In genomic region chr6:27472182-27472616, GRCh38 we compare ENCODE assay signal across 8 cellular contexts. TPM values are rescaled to one million over a fixed set of nuclear protein-coding genes. Genes with fewer than 3 reads are reported as not detected.
A peak's percentile ranks its signal among the peaks of the same experiment; 100 is the strongest.
DNase-seq lines count a peak whose midpoint lies in the region; ATAC-seq and TF ChIP-seq lines count a peak whose summit lies in the region.

No MANE protein-coding gene starts in this region.

- peak in 6 of 7 experiments; percentile 32 to 92 (median 68) for DNase-seq in CD8-positive, alpha-beta T cell
- DNase-seq in NT2/D1 (ENCODE audit: low read depth, low spot score) = no peak
- DNase-seq in activated T-cell treated with anti-CD3 and anti-CD28 coated beads, Interleukin-2, amount 50 U/mL, for 24 hours = no peak
- peak; percentile 86 for DNase-seq in fibroblast of mammary gland (ENCODE audit: low read depth)
- DNase-seq in nephron progenitor cell = peak; percentile 51
- peak; percentile 47 for DNase-seq in stromal cell of bone marrow (ENCODE audit: low read depth)

- H3K4me1 ChIP-seq in CD8-positive, alpha-beta T cell (ENCODE audit: insufficient read depth, low read length) = peaks cover 19% of the 10 kb centered on the region
- no peaks in the 10 kb centered on the region for H3K4me1 ChIP-seq in NT2/D1 (ENCODE audit: insufficient read depth, insufficient read length)

- H3K27me3 Mint-ChIP-seq in CD8-positive, alpha-beta T cell (ENCODE audit: low read depth) = no peaks in the 10 kb centered on the region
- H3K27me3 Mint-ChIP-seq in activated T-cell treated with anti-CD3 and anti-CD28 coated beads, Interleukin-2, amount 50 U/mL, for 24 hours = no peaks in the 10 kb centered on the region
- peaks cover 17% of the 10 kb centered on the region for H3K27me3 Mint-ChIP-seq in nephron progenitor cell (ENCODE audit: low read depth, poor library complexity)

- H3K9ac ChIP-seq in NT2/D1 (ENCODE audit: insufficient read length, low read depth) = peak overlapping the region; percentile 82

- peaks cover 51% of the 10 kb centered on the region for H3K4me1 Mint-ChIP-seq in CD8-positive, alpha-beta T cell (ENCODE audit: low read depth)
- H3K4me1 Mint-ChIP-seq in activated T-cell treated with anti-CD3 and anti-CD28 coated beads, Interleukin-2, amount 50 U/mL, for 24 hours (ENCODE audit: low read depth) = peaks cover 49% of the 10 kb centered on the region
- peaks cover 32% of the 10 kb centered on the region for H3K4me1 Mint-ChIP-seq in nephron progenitor cell

- intact Hi-C loops in CD8-positive, alpha-beta T cell (cut with DNase I, micrococcal nuclease) = loop anchor here (1.0 to 10.0 kb wide), 17 partner anchors 47 to 1447 kb away; partner anchors contain the start of genes ZNF165 (in 2 of the 2), ZNF391 (in 2 of the 2) and ZSCAN31 (in 1 of the 2)

- CTCF ChIA-PET in CD8-positive, alpha-beta T cell (lab: Charles Lee) = interaction anchor here (1.0 to 1.4 kb wide), 3 partner anchors 32 to 324 kb away, joined by 3 to 6 read pairs (median 5); no protein-coding TSS in a partner anchor

- peak overlapping the region; percentile 96 for H3K4me3 Mint-ChIP-seq in CD8-positive, alpha-beta T cell
- H3K4me3 Mint-ChIP-seq in activated T-cell treated with anti-CD3 and anti-CD28 coated beads, Interleukin-2, amount 50 U/mL, for 24 hours = peak overlapping the region; percentile 96
- H3K4me3 Mint-ChIP-seq in nephron progenitor cell = peak overlapping the region; percentile 97

- peak overlapping the region; percentile 96 for H3K27ac Mint-ChIP-seq in CD8-positive, alpha-beta T cell
- peak overlapping the region; percentile 98 for H3K27ac Mint-ChIP-seq in activated T-cell treated with anti-CD3 and anti-CD28 coated beads, Interleukin-2, amount 50 U/mL, for 24 hours
- H3K27ac Mint-ChIP-seq in nephron progenitor cell = peak overlapping the region; percentile 96

- no peaks in the 10 kb centered on the region for H3K9me3 ChIP-seq in CD8-positive, alpha-beta T cell (ENCODE audit: low read length)
- H3K9me3 ChIP-seq in NT2/D1 (ENCODE audit: insufficient read depth, low read length) = no peaks in the 10 kb centered on the region

- H3K9me3 Mint-ChIP-seq in CD8-positive, alpha-beta T cell = no peaks in the 10 kb centered on the region
- H3K9me3 Mint-ChIP-seq in activated T-cell treated with anti-CD3 and anti-CD28 coated beads, Interleukin-2, amount 50 U/mL, for 24 hours = no peaks in the 10 kb centered on the region
- H3K9me3 Mint-ChIP-seq in nephron progenitor cell = peaks cover 37% of the 10 kb centered on the region

- H3K27me3 ChIP-seq in CD8-positive, alpha-beta T cell (ENCODE audit: insufficient read depth, low read length) = no peaks in the 10 kb centered on the region
- no peaks in the 10 kb centered on the region for H3K27me3 ChIP-seq in NT2/D1 (ENCODE audit: insufficient read depth, insufficient read length)

- H3K36me3 ChIP-seq in CD8-positive, alpha-beta T cell (ENCODE audit: insufficient read depth, low read length) = peaks cover 1% of the 10 kb centered on the region
- peaks cover 10% of the 10 kb centered on the region for H3K36me3 ChIP-seq in NT2/D1 (ENCODE audit: insufficient read depth, insufficient read length, low read length)

- peak; percentile 75 for ATAC-seq in CD8-positive, alpha-beta T cell
- ATAC-seq in GM19438 (IDR thresholded peaks at IDR 0.05; ENCODE audit: low read depth, unreplicated experiment) (peak; percentile 38), HG03558 (IDR thresholded peaks at IDR 0.05; ENCODE audit: extremely low read depth, unreplicated experiment) (peak; percentile 23)

- peaks cover 41% of the 10 kb centered on the region for H3K36me3 Mint-ChIP-seq in CD8-positive, alpha-beta T cell
- H3K36me3 Mint-ChIP-seq in activated T-cell treated with anti-CD3 and anti-CD28 coated beads, Interleukin-2, amount 50 U/mL, for 24 hours (ENCODE audit: low read depth) = peaks cover 55% of the 10 kb centered on the region
- peaks cover 38% of the 10 kb centered on the region for H3K36me3 Mint-ChIP-seq in nephron progenitor cell (ENCODE audit: low read depth)

- H3K27ac ChIP-seq in CD8-positive, alpha-beta T cell (ENCODE audit: low read depth, low read length) = peak overlapping the region; percentile 94

- TF ChIP-seq CTCF in CD8-positive, alpha-beta T cell (IDR thresholded peaks at IDR 0.05) = no peak
- no peak for TF ChIP-seq CTCF in fibroblast of mammary gland (conservative IDR thresholded peaks at IDR 0.05; ENCODE audit: control insufficient read depth, insufficient read depth, low read depth, low read length)
- no peak for TF ChIP-seq CTCF in nephron progenitor cell (IDR thresholded peaks at IDR 0.05)

- peak overlapping the region; percentile 80 for H3K4me3 ChIP-seq in CD8-positive, alpha-beta T cell (ENCODE audit: low read depth, low read length)
- H3K4me3 ChIP-seq in NT2/D1 (ENCODE audit: insufficient read length, low read depth) (peak overlapping the region; percentile 67), fibroblast of mammary gland (ENCODE audit: control insufficient read depth, low read depth, low read length) (peak overlapping the region; percentile 82)

- POLR2A ChIA-PET in CD8-positive, alpha-beta T cell (lab: Charles Lee) = interaction anchor here (0.6 to 1.7 kb wide), 13 partner anchors 10 to 1428 kb away, joined by 3 to 6 read pairs (median 4); partner anchors contain the start of gene ZNF391

RNA-seq across cellular contexts. Expression of gene ZNF184, which starts 0.7 kb away (rescaled TPM):
- 10 to 100 TPM; 31.8 to 32.9 TPM for total RNA-seq in CD8-positive, alpha-beta T cell

Comparison
In these comparisons a context has a peak if more than half of its experiments do, and no peak if none do; other contexts are left out.
1. ATAC-seq: peak in every context shown above with its lines; median percentile 75 in CD8-positive, alpha-beta T cell; 38 in GM19438; 23 in HG03558.
2. DNase-seq: peak in CD8-positive, alpha-beta T cell (6 of 7), fibroblast of mammary gland (single experiment), nephron progenitor cell (single experiment) and stromal cell of bone marrow (single experiment); none in NT2/D1 (single experiment) and activated T-cell treated with anti-CD3 and anti-CD28 coated beads, Interleukin-2, amount 50 U/mL, for 24 hours (single experiment).
3. Peak in every context shown above with its lines, with median percentiles within 50 percentile points of each other: H3K4me3 ChIP-seq, H3K27ac Mint-ChIP-seq and H3K4me3 Mint-ChIP-seq.